ENCODE assay signal across 1 cellular context in the genomic region with DNA sequence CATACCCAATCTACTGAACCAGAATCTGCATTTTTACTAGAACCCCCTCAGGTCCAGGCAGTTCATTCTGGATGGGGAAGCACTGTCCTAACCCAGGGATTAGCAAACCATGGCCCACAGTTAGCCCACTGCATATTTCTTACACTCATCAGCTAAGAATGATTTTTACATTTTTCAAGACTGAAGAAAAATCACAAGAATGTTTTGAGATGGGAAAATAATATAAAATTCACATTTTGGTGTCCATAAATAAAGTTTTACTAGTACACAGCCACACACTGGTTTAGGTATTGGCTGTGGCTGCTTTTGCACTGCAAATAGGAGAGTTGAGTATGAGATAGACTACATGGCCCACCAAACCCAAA.
A peak's percentile ranks its signal among the peaks of the same experiment; 100 is the strongest.
TF ChIP-seq lines count a peak whose summit lies in the region.

No MANE protein-coding gene starts in this region.

TF ChIP-seq in IMR-90, 13 proteins besides CTCF, POLR2A, EP300 and RAD21:
- TF ChIP-seq SMC3 (IDR thresholded peaks at IDR 0.05; ENCODE audit: low read depth, low read length), result no peak
- 0 out of 2 replicates have a peak, but pooled peaks have one; percentile 8 for TF ChIP-seq CEBPB (IDR thresholded peaks at IDR 0.05; ENCODE audit: low read depth, low read length)
- no peak for TF ChIP-seq BHLHE40 (IDR thresholded peaks at IDR 0.05; ENCODE audit: low read depth, low read length)
- no peak for TF ChIP-seq RFX5 (IDR thresholded peaks at IDR 0.05; ENCODE audit: low read depth, low read length)
